8 cellular contexts compared by ENCODE assay signal in genomic region chr1:10152709-10153284, GRCh38. TPM values are rescaled to one million over a fixed set of nuclear protein-coding genes. Genes with fewer than 3 reads are reported as not detected.
DNase-seq lines count a peak whose midpoint lies in the region; ATAC-seq lines count a peak whose summit lies in the region.

No MANE protein-coding gene starts in this region.

- H3K4me1 Mint-ChIP-seq in activated T-helper 17 cell treated with anti-CD3 and anti-CD28 coated beads, Interleukin-2, amount 50 U/mL, for 72 hours: no peaks in the 10 kb centered on the region

- H3K27ac Mint-ChIP-seq in activated T-helper 17 cell treated with anti-CD3 and anti-CD28 coated beads, Interleukin-2, amount 50 U/mL, for 72 hours: no peak overlapping the region

- no peak overlapping the region for H3K4me3 Mint-ChIP-seq in activated T-helper 17 cell treated with anti-CD3 and anti-CD28 coated beads, Interleukin-2, amount 50 U/mL, for 72 hours

- peak; percentile 50 for ATAC-seq in activated T-helper 17 cell treated with anti-CD3 and anti-CD28 coated beads, Interleukin-2, amount 50 U/mL, for 72 hours (replicated peaks)
- no peak for ATAC-seq in HG03196 (IDR thresholded peaks at IDR 0.05; ENCODE audit: unreplicated experiment)
- ATAC-seq in HG02623 (IDR thresholded peaks at IDR 0.05; ENCODE audit: unreplicated experiment): no peak

- intact Hi-C loops in posterior cingulate gyrus (cut with DNase I): loop anchor here (2.0 to 5.0 kb wide), 3 partner anchors 120 to 278 kb away; partner anchors contain the start of gene UBE4B

- no peaks in the 10 kb centered on the region for H3K9me3 Mint-ChIP-seq in activated T-helper 17 cell treated with anti-CD3 and anti-CD28 coated beads, Interleukin-2, amount 50 U/mL, for 72 hours

- H3K36me3 Mint-ChIP-seq in activated T-helper 17 cell treated with anti-CD3 and anti-CD28 coated beads, Interleukin-2, amount 50 U/mL, for 72 hours (ENCODE audit: low read depth): peaks cover 24% of the 10 kb centered on the region

- peak; percentile 30 for DNase-seq in SKM-1 treated with dmso at 0.1 percent for 144 hours (lab: John Stamatoyannopoulos, UW; ENCODE audit: unreplicated experiment)
- no peak for DNase-seq in SKM-1 (lab: John Stamatoyannopoulos, UW; ENCODE audit: unreplicated experiment)
- DNase-seq in NCI-H446 (lab: John Stamatoyannopoulos, UW): peak; percentile 65 to 84
- DNase-seq in glomerular visceral epithelial cell (ENCODE audit: extremely low spot score): peak; percentile 40
- peak; percentile 33 to 96 (median 80) for DNase-seq in posterior cingulate gyrus

- no peaks in the 10 kb centered on the region for H3K27me3 Mint-ChIP-seq in activated T-helper 17 cell treated with anti-CD3 and anti-CD28 coated beads, Interleukin-2, amount 50 U/mL, for 72 hours

RNA-seq across cellular contexts. Expression of gene KIF1B, which starts 57.6 kb away (rescaled TPM):
- total RNA-seq in activated T-helper 17 cell treated with anti-CD3 and anti-CD28 coated beads, Interleukin-2, amount 50 U/mL, for 72 hours: 10 to 100 TPM; 13.5 to 17.0 TPM
